In the genomic region with DNA sequence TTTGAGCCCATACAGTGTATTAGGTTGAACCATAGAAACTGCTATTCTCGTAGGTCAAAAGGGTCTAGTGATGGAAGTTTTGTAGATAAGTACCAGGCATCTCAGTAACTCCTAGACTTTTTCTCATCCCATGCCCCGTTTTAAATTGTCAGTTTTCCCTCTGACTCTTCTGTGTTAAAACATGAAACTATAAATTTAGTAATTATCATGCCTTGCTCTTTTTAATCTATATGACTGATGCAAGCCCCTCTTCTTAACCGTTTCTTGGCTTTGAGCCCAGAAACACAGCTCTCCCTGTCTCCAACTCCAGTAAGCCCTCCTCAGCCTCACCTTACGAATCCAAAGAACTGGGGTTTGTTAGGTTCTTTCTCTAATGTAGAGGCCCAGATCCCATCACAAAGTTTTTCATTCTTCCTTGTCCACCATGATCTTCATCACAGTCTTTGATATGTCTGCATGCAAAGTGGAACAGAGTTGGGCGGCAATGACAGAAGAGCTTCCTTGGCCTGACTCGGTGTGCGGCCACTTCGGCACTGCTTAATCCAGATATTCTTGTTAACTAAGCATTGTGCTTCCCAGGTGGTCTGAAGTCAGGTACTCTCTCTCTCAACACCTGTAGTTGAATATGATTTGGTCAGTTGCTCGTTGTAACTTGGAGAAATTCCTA, we compare ENCODE assay signal across 17 cellular contexts. TPM values are rescaled to one million over a fixed set of nuclear protein-coding genes. Genes with fewer than 3 reads are reported as not detected.
DNase-seq lines count a peak whose midpoint lies in the region; ATAC-seq, FAIRE-seq and TF ChIP-seq lines count a peak whose summit lies in the region.
"Had no signal": no experiment of that assay in that cellular context is flagged by ENCODE, and none has a peak within 500 bp of the region (broad histone marks: within the 10 kb centered on the region; RNA-seq: fewer than 3 reads in every experiment).

No MANE protein-coding gene starts in this region.

- H3K36me3 Mint-ChIP-seq in astrocyte (ENCODE audit: low read depth, unreplicated experiment): peaks cover 10% of the 10 kb centered on the region

- DNase-seq in DMS 273 (lab: John Stamatoyannopoulos, UW; ENCODE audit: unreplicated experiment): peak; percentile 28
- DNase-seq in DMS 273 treated with DMSO at 0.1 percent for 48 hours (lab: John Stamatoyannopoulos, UW): no peak
- DNase-seq in astrocyte (ENCODE audit: low read depth): no peak
- peak; percentile 9 for DNase-seq in myocyte (ENCODE audit: low read depth)
- DNase-seq in stimulated activated naive CD4-positive, alpha-beta T cell treated with Interleukin-2 at 50 U/mL for 16 hours (lab: John Stamatoyannopoulos, UW): no peak
- DNase-seq: CD8-positive, alpha-beta T cell; KG1; NCI-H1436 treated with DMSO at 0.1 percent for 48 hours; NCI-H2029 treated with DMSO at 0.1 percent for 48 hours; OCI-M1; RPMI8226; SJCRH30 had no signal

- H3K9me3 ChIP-seq in HEK293 (ENCODE audit: control insufficient read depth, insufficient read depth, low read depth, low read length): no peaks in the 10 kb centered on the region
- no peaks in the 10 kb centered on the region for H3K9me3 ChIP-seq in astrocyte (ENCODE audit: insufficient read depth, low read depth, low read length)
- H3K9me3 ChIP-seq: SJCRH30 had no signal

- H3K79me2 ChIP-seq in astrocyte (ENCODE audit: insufficient read depth, low read length): peaks cover 59% of the 10 kb centered on the region

- ATAC-seq in HG02798 (IDR thresholded peaks at IDR 0.05; ENCODE audit: poor library complexity, unreplicated experiment): no peak
- no peak for ATAC-seq in HG02571 (IDR thresholded peaks at IDR 0.05; ENCODE audit: unreplicated experiment)
- ATAC-seq: CD8-positive, alpha-beta T cell had no signal

- CTCF ChIA-PET in HEK293 (lab: Yijun Ruan, JAX): interaction anchor here (0.6 to 4.4 kb wide), 5 partner anchors 24 to 1372 kb away, joined by 3 to 64 read pairs (median 3); partner anchors contain the start of gene RGMB

- H3K9me3 Mint-ChIP-seq in astrocyte (ENCODE audit: unreplicated experiment): no peaks in the 10 kb centered on the region
- H3K9me3 Mint-ChIP-seq: CD8-positive, alpha-beta T cell had no signal

- H3K27ac Mint-ChIP-seq in astrocyte (ENCODE audit: unreplicated experiment): peak overlapping the region; percentile 80
- H3K27ac Mint-ChIP-seq: CD8-positive, alpha-beta T cell had no signal

- H3K27me3 Mint-ChIP-seq in astrocyte (ENCODE audit: low read depth, unreplicated experiment): no peaks in the 10 kb centered on the region

- no peaks in the 10 kb centered on the region for H3K27me3 ChIP-seq in astrocyte (ENCODE audit: insufficient read depth, low read length)
- H3K27me3 ChIP-seq: SJCRH30 had no signal

- peaks cover 0 to 8% of the 10 kb centered on the region in 2 experiments; a peak in 1 of 3 replicates for H3K36me3 ChIP-seq in HEK293 (ENCODE audit: control insufficient read depth in 2 of 2, insufficient read depth in 1 of 2, low read length in 2 of 2)
- peaks cover 19% of the 10 kb centered on the region for H3K36me3 ChIP-seq in astrocyte (ENCODE audit: insufficient read depth, low read length)

- FAIRE-seq in astrocyte (lab: Jason Lieb, UNC): no peak
- FAIRE-seq: D721Med had no signal

- TF ChIP-seq CTCF in HEK293 (tag by site-specific recombination; IDR thresholded peaks at IDR 0.05) (no peak), astrocyte (IDR thresholded peaks at IDR 0.05; ENCODE audit: insufficient read depth, low read depth, low read length) (no peak)

- H3K27ac ChIP-seq in HEK293 (ENCODE audit: extremely low read depth, low read depth, low read length) (no peak overlapping the region), astrocyte (ENCODE audit: low read depth, low read length) (no peak overlapping the region)
- H3K27ac ChIP-seq: 22Rv1, SJCRH30 had no signal

- H3K9ac ChIP-seq in astrocyte (ENCODE audit: low read length): no peak overlapping the region

- H3K4me1 Mint-ChIP-seq in astrocyte (ENCODE audit: low read depth, unreplicated experiment): peaks cover 17% of the 10 kb centered on the region

- no peak overlapping the region for H3K4me2 ChIP-seq in astrocyte (ENCODE audit: low read length)

- H2AFZ ChIP-seq in astrocyte (ENCODE audit: low read depth, low read length): no peak overlapping the region

- H3K4me3 Mint-ChIP-seq in astrocyte (ENCODE audit: unreplicated experiment): no peak overlapping the region
- H3K4me3 Mint-ChIP-seq: CD8-positive, alpha-beta T cell had no signal

- H3K4me1 ChIP-seq in HEK293 (ENCODE audit: control insufficient read depth, insufficient read depth, low read length) (peaks cover 14% of the 10 kb centered on the region), astrocyte (ENCODE audit: insufficient read depth, low read length) (peaks cover 11% of the 10 kb centered on the region)
- H3K4me1 ChIP-seq: SJCRH30 had no signal

- POLR2A ChIA-PET in HEK293 (lab: Yijun Ruan, JAX): interaction anchor here (1.5 kb wide), 1 partner anchor 10 kb away, joined by 3 read pairs; no protein-coding TSS in a partner anchor

- H3K4me3 ChIP-seq in HEK293 (ENCODE audit: low read depth, low read length): no peak overlapping the region
- H3K4me3 ChIP-seq in astrocyte (ENCODE audit: insufficient read depth, low read depth, low read length): no peak overlapping the region
- H3K4me3 ChIP-seq: SJCRH30 had no signal

- peaks cover 52% of the 10 kb centered on the region for H4K20me1 ChIP-seq in astrocyte (ENCODE audit: insufficient read depth, low read length)

TF ChIP-seq in HEK293, 187 proteins besides CTCF, POLR2A, EP300 and RAD21 (continues in another document):
- TF ChIP-seq PRDM2 (tag by site-specific recombination; IDR thresholded peaks at IDR 0.05; ENCODE audit: borderline replicate concordance) (no peak), PRDM4 (tag by site-specific recombination; IDR thresholded peaks at IDR 0.05) (peak; percentile 83)

RNA-seq across cellular contexts. Expression of gene RGMB, which starts 21.1 kb away (rescaled TPM):
- total RNA-seq in astrocyte: 42.8 and 48.7 TPM in 2 replicates
- total RNA-seq in myocyte: 206 and 220 TPM in 2 replicates
- polyA plus RNA-seq in myocyte (2012): 77.0 TPM

Comparison
In these comparisons a context has a peak if more than half of its experiments do, and no peak if none do; other contexts are left out.
1. DNase-seq: peak in DMS 273 (single experiment) and myocyte (single experiment); none in DMS 273 treated with DMSO at 0.1 percent for 48 hours (single experiment), astrocyte (single experiment) and stimulated activated naive CD4-positive, alpha-beta T cell treated with Interleukin-2 at 50 U/mL for 16 hours (single experiment).